ENCODE assay signal across 1 cellular context in genomic region chr6:43389713-43390265, GRCh38.
TF ChIP-seq lines count a peak whose summit lies in the region.

No MANE protein-coding gene starts in this region.

TF ChIP-seq in H1, 55 proteins besides CTCF, POLR2A, EP300 and RAD21:
- TF ChIP-seq USF2 (IDR thresholded peaks at IDR 0.05; ENCODE audit: low read length) (no peak), ASH2L (IDR thresholded peaks at IDR 0.05; ENCODE audit: low read length) (no peak), TBP (IDR thresholded peaks at IDR 0.05; ENCODE audit: low read depth, low read length) (no peak), TCF12 (IDR thresholded peaks at IDR 0.05; ENCODE audit: low read depth, low read length) (no peak), BCL11A (IDR thresholded peaks at IDR 0.05; ENCODE audit: low read depth in 2 of 2, low read length in 2 of 2) (no peak), ATF2 (IDR thresholded peaks at IDR 0.05; ENCODE audit: low read length) (no peak), RNF2 (IDR thresholded peaks at IDR 0.05; ENCODE audit: borderline replicate concordance, low read depth, low read length, missing control alignments, poor library complexity, severe bottlenecking) (no peak), CHD1 (IDR thresholded peaks at IDR 0.05; ENCODE audit: low read depth, low read length) (no peak), EZH2 (IDR thresholded peaks at IDR 0.05; ENCODE audit: low read depth, low read length, severe bottlenecking) (no peak), SRF (IDR thresholded peaks at IDR 0.05; ENCODE audit: low read depth, low read length) (no peak), KDM5A (IDR thresholded peaks at IDR 0.05; ENCODE audit: low read length) (no peak), CBX5 (IDR thresholded peaks at IDR 0.05; ENCODE audit: low read depth, low read length) (no peak), GTF2F1 (IDR thresholded peaks at IDR 0.05; ENCODE audit: borderline replicate concordance, low read depth, low read length) (no peak)
